ENCODE assay signal across 27 cellular contexts in the genomic region with DNA sequence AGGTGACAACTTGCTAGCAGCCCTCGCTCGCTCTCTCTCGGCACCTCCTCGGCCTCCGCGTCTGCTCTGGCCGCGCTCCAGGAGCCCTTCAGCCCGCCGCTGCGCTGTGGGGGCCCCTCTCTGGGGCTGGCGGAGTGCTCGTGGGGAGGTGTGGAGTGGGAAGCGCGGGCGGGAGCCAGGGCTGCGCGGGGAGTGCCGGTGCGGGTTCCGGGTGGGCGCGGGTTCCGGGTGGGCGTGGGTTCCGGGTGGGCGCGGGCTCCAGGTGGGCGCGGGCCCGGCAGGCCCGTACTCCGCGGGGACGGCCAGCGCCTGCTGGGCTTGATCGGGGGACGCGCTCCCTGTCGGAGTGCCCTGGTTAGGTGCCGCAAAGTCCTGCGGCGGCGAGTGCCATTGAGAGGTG.
"Had no signal": no experiment of that assay in that cellular context is flagged by ENCODE, and none has a peak within 500 bp of the region (broad histone marks: within the 10 kb centered on the region; RNA-seq: fewer than 3 reads in every experiment).

No MANE protein-coding gene starts in this region.

- H3K36me3 ChIP-seq: ascending aorta, Peyer's patch, SJCRH30 had no signal

- H3K27ac ChIP-seq: ascending aorta, body of pancreas, Peyer's patch, RWPE1, SJCRH30 had no signal

- H3K4me3 ChIP-seq: body of pancreas, Peyer's patch, SJCRH30 had no signal

- H3K9me3 Mint-ChIP-seq: activated naive CD8-positive, alpha-beta T cell treated with anti-CD3 and anti-CD28 coated beads, Interleukin-2, amount 50 U/mL, for 24 hours; activated T-helper 2 cell treated with anti-CD3 and anti-CD28 coated beads, Interferon-gamma antibody, Interleukin-2, Interleukin-4, amounts not matched to agents 10 μg/mL and 5 μg/mL and 100 μg/mL, durations not matched to agents 14 hours and 24 hours and 36 hours had no signal

- ATAC-seq: activated CD4-positive, CD25-positive, alpha-beta regulatory T cell treated with anti-CD3 and anti-CD28 coated beads, Interleukin-2, amount 50 U/mL, for 24 hours; activated CD8-positive, alpha-beta T cell treated with anti-CD3 and anti-CD28 coated beads for 36 hours; activated naive CD4-positive, alpha-beta T cell treated with anti-CD3 and anti-CD28 coated beads, Interleukin-2, amount 50 U/mL, for 72 hours; activated naive CD8-positive, alpha-beta T cell treated with anti-CD3 and anti-CD28 coated beads, Interleukin-2, amount 50 U/mL, for 24 hours; activated T-cell treated with anti-CD3 and anti-CD28 coated beads, Interleukin-2, amount 50 U/mL, for 72 hours; body of pancreas had no signal

- H3K27me3 ChIP-seq: ascending aorta, body of pancreas, Peyer's patch, SJCRH30 had no signal

- H3K4me1 Mint-ChIP-seq: activated naive CD8-positive, alpha-beta T cell treated with anti-CD3 and anti-CD28 coated beads, Interleukin-2, amount 50 U/mL, for 24 hours had no signal

- H3K27ac Mint-ChIP-seq: activated CD8-positive, alpha-beta T cell treated with anti-CD3 and anti-CD28 coated beads for 36 hours; activated naive CD4-positive, alpha-beta T cell treated with anti-CD3 and anti-CD28 coated beads, Interleukin-2, amount 50 U/mL, for 72 hours; activated naive CD8-positive, alpha-beta T cell treated with anti-CD3 and anti-CD28 coated beads, Interleukin-2, amount 50 U/mL, for 24 hours; activated T-cell treated with anti-CD3 and anti-CD28 coated beads, Interleukin-2, amount 50 U/mL, for 72 hours; activated T-helper 2 cell treated with anti-CD3 and anti-CD28 coated beads, Interferon-gamma antibody, Interleukin-2, Interleukin-4, amounts not matched to agents 10 μg/mL and 5 μg/mL and 100 μg/mL, durations not matched to agents 14 hours and 24 hours and 36 hours; T-helper 1 cell treated with Interleukin-12 subunit alpha and Interleukin-12 subunit beta and Interleukin-4 antibody, amounts not matched to agents 30 μg/mL and 1 μg/mL, for 36 hours had no signal

- H3K36me3 Mint-ChIP-seq: activated naive CD4-positive, alpha-beta T cell treated with anti-CD3 and anti-CD28 coated beads, Interleukin-2, amount 50 U/mL, for 72 hours had no signal

- H3K9me3 ChIP-seq: ascending aorta, body of pancreas, Peyer's patch, SJCRH30 had no signal

- H3K4me3 Mint-ChIP-seq: activated CD8-positive, alpha-beta T cell treated with anti-CD3 and anti-CD28 coated beads for 36 hours; activated naive CD8-positive, alpha-beta T cell treated with anti-CD3 and anti-CD28 coated beads, Interleukin-2, amount 50 U/mL, for 24 hours; activated T-cell treated with anti-CD3 and anti-CD28 coated beads, Interleukin-2, amount 50 U/mL, for 72 hours; T-helper 1 cell treated with Interleukin-12 subunit alpha and Interleukin-12 subunit beta and Interleukin-4 antibody, amounts not matched to agents 30 μg/mL and 1 μg/mL, for 36 hours had no signal

- H3K27me3 Mint-ChIP-seq: activated CD8-positive, alpha-beta T cell treated with anti-CD3 and anti-CD28 coated beads for 36 hours; activated naive CD8-positive, alpha-beta T cell treated with anti-CD3 and anti-CD28 coated beads, Interleukin-2, amount 50 U/mL, for 24 hours had no signal

- DNase-seq: activated CD4-positive, alpha-beta T cell treated with anti-CD3 and anti-CD28 coated beads for 4 hours; activated CD8-positive, alpha-beta memory T cell treated with anti-CD3 and anti-CD28 coated beads, Interleukin-2, amount 50 U/mL, for 4 hours; activated CD8-positive, alpha-beta T cell treated with anti-CD3 and anti-CD28 coated beads for 36 hours; activated naive CD4-positive, alpha-beta T cell treated with Interleukin-2 at 50 U/mL for 16 hours; activated naive CD8-positive, alpha-beta T cell treated with anti-CD3 and anti-CD28 coated beads, Interleukin-2, amount 50 U/mL, for 24 hours; activated T-cell treated with anti-CD3 and anti-CD28 coated beads, Interleukin-2, amount 50 U/mL, for 72 hours; amniotic stem cell; body of pancreas; IMR-90; Kasumi-1; KBM-7; NCI-H1048; NCI-H146; NCI-H187 treated with DMSO at 0.1 percent for 48 hours; NCI-H2107; NCI-H345; NCI-H510A; NCI-H526 treated with DMSO at 0.1 percent for 48 hours; Peyer's patch; Right ventricle myocardium superior; SJCRH30 had no signal

- H3K4me1 ChIP-seq: ascending aorta, body of pancreas, Peyer's patch, SJCRH30 had no signal
